In the genomic region with DNA sequence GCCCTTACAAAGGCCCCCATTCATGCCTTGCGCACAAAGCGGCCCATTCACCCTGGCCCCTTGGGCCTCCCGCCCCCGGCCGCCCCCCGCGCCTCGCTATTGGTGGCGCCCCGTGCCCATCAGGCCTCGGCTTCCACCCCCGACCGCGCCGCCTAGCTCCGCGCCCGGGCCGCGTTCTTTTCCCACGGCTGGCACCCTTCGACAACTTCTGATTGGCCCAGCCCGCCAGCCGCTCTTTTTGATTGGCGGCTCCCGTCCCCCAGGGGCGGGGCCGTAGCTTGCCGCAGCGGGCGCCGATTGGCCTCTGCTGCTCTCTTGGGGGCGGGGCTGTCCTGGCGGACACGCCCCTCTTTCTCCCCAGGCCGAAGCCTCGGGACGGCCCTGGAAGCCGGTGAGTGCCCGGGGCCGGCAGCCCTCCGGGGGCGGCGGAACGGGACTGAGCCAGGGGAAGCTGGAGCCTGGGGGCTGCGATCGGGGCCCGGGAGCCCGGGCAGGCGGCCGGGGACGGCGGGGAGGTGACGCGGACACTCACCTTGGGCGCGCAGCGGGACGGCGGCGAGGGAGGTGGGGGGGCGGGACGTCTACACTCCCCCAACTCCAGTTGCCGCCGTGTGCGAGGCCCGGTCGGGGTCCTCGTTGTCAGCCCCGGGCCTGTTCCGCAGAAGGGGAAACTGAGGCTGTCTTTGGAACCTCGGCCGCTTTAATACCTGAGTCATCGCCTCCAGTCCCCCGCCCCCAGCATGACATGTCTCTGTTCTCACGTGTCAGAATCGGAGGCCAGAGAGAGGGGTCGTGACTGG, we compare ENCODE assay signal across 9 cellular contexts. TPM values are rescaled to one million over a fixed set of nuclear protein-coding genes. Genes with fewer than 3 reads are reported as not detected.
DNase-seq lines count a peak whose midpoint lies in the region; ATAC-seq and TF ChIP-seq lines count a peak whose summit lies in the region.
"Had no signal": no experiment of that assay in that cellular context is flagged by ENCODE, and none has a peak within 500 bp of the region (broad histone marks: within the 10 kb centered on the region; RNA-seq: fewer than 3 reads in every experiment).

A gene (plus strand): TSS at position 342 of the 800 bp plus-strand sequence. CDS start 6,744 bp downstream, outside the sequence.

- H3K36me3 ChIP-seq in PC-3 (ENCODE audit: low read depth, low read length): no peaks in the 10 kb centered on the region
- H3K36me3 ChIP-seq in esophagus muscularis mucosa: no peaks in the 10 kb centered on the region
- H3K36me3 ChIP-seq in mucosa of rectum (ENCODE audit: control insufficient read depth in 2 of 2, insufficient read depth in 2 of 2, low read length in 2 of 2): peaks cover 0 to 2% of the 10 kb centered on the region in 2 donors
- no peaks in the 10 kb centered on the region for H3K36me3 ChIP-seq in upper lobe of left lung
- H3K36me3 ChIP-seq: BLaER1 had no signal

- H3K4me3 ChIP-seq in PC-3 (ENCODE audit: low read length): peak within 1 kb of the TSS; percentile 77
- peak within 1 kb of the TSS; percentile 50 to 72 (median 61) for H3K4me3 ChIP-seq in esophagus muscularis mucosa
- H3K4me3 ChIP-seq in mucosa of rectum (ENCODE audit: low read length in 2 of 2): peak within 1 kb of the TSS; percentile 45 to 50
- peak within 1 kb of the TSS; percentile 39 to 72 (median 66) for H3K4me3 ChIP-seq in upper lobe of left lung
- H3K4me3 ChIP-seq: BLaER1 had no signal

- 6% methylated on average over 25 of the region's 78 CpGs for WGBS in esophagus muscularis mucosa
- 5 to 9% methylated on average over 10 to 55 of the region's 78 CpGs for WGBS in upper lobe of left lung, 2 donors

- H3F3A ChIP-seq in PC-3 (ENCODE audit: low read length, unreplicated experiment): no peaks in the 10 kb centered on the region

- TF ChIP-seq EP300 in esophagus muscularis mucosa (IDR thresholded peaks at IDR 0.05) (no peak), upper lobe of left lung (IDR thresholded peaks at IDR 0.05) (no peak)

- H3K27ac ChIP-seq in PC-3 (ENCODE audit: low read length): no peak within 1 kb of the TSS
- H3K27ac ChIP-seq in esophagus muscularis mucosa (replicated peaks in 1 of 4): peak within 1 kb of the TSS in 3 of 4 donors; percentile 45 to 71 (median 62)
- peak within 1 kb of the TSS; percentile 98 to 100 for H3K27ac ChIP-seq in mucosa of rectum (ENCODE audit: low read depth in 2 of 2, low read length in 2 of 2)
- H3K27ac ChIP-seq in upper lobe of left lung: peak within 1 kb of the TSS; percentile 59 to 83 (median 80)
- H3K27ac ChIP-seq: BLaER1 had no signal

- peak; percentile 40 for DNase-seq in activated CD4-positive, CD25-positive, alpha-beta regulatory T cell treated with anti-CD3 and anti-CD28 coated beads, Interleukin-2, amount 50 U/mL, for 72 hours
- no peak for DNase-seq in activated CD4-positive, CD25-positive, alpha-beta regulatory T cell (lab: John Stamatoyannopoulos, UW)
- peak; percentile 99 for DNase-seq in PC-3
- DNase-seq in esophagus muscularis mucosa (ENCODE audit: extremely low spot score): peak; percentile 93
- DNase-seq in upper lobe of left lung: peak; percentile 91 to 95
- no peak for DNase-seq in NK-92 (lab: John Stamatoyannopoulos, UW; ENCODE audit: unreplicated experiment)

- peak within 1 kb of the TSS; percentile 75 for H3K9ac ChIP-seq in PC-3 (ENCODE audit: low read length)
- peak within 1 kb of the TSS; percentile 24 to 78 for H3K9ac ChIP-seq in mucosa of rectum (ENCODE audit: low read depth in 1 of 2, low read length in 2 of 2)
- H3K9ac ChIP-seq: BLaER1 had no signal

- H3K27me3 ChIP-seq in PC-3 (ENCODE audit: low read length): no peaks in the 10 kb centered on the region
- H3K27me3 ChIP-seq in esophagus muscularis mucosa: peaks cover 0 to 68% (median 21%) of the 10 kb centered on the region in 4 donors
- H3K27me3 ChIP-seq in mucosa of rectum (ENCODE audit: control insufficient read depth in 2 of 2, insufficient read depth in 2 of 2, low read length in 2 of 2): peaks cover 3% of the 10 kb centered on the region in 2 donors
- peaks cover 0 to 6% (median 3%) of the 10 kb centered on the region in 4 donors for H3K27me3 ChIP-seq in upper lobe of left lung
- H3K27me3 ChIP-seq: BLaER1 had no signal

- CTCF ChIA-PET in PC-3 (lab: Charles Lee): interaction anchor here (0.5 to 0.9 kb wide), 3 partner anchors 49 to 521 kb away, joined by 3 to 10 read pairs (median 4); no protein-coding TSS in a partner anchor

- TF ChIP-seq POLR2A in esophagus muscularis mucosa (IDR thresholded peaks at IDR 0.05; ENCODE audit: low read depth) (peak; percentile 64), upper lobe of left lung (IDR thresholded peaks at IDR 0.05) (peak in 2 of 4 donors; percentile 46 to 70)

- H3K4me2 ChIP-seq in PC-3 (ENCODE audit: low read length): peak within 1 kb of the TSS; percentile 88
- H3K4me2 ChIP-seq: BLaER1 had no signal

- H3K4me1 ChIP-seq in PC-3 (ENCODE audit: insufficient read depth, low read length): peaks cover 21% of the 10 kb centered on the region
- peaks cover 22 to 48% (median 36%) of the 10 kb centered on the region in 4 donors for H3K4me1 ChIP-seq in esophagus muscularis mucosa
- H3K4me1 ChIP-seq in mucosa of rectum (ENCODE audit: control insufficient read depth in 2 of 2, insufficient read depth in 2 of 2, low read length in 2 of 2): peaks cover 20 to 35% of the 10 kb centered on the region in 2 donors
- H3K4me1 ChIP-seq in upper lobe of left lung: peaks cover 17 to 41% (median 25%) of the 10 kb centered on the region in 4 donors

- H3K9me2 ChIP-seq in PC-3 (replicated peaks; ENCODE audit: low read length): no peaks in the 10 kb centered on the region

- peaks cover 22% of the 10 kb centered on the region for H3K79me2 ChIP-seq in PC-3 (ENCODE audit: low read length)

- ATAC-seq in PC-3 (peak; percentile 92), upper lobe of left lung (ENCODE audit: low FRiP score in 2 of 2) (peak; percentile 80 to 88), GM18511 (IDR thresholded peaks at IDR 0.05; ENCODE audit: unreplicated experiment) (no peak)

- H3K9me3 ChIP-seq in PC-3 (ENCODE audit: low read length) (no peaks in the 10 kb centered on the region), esophagus muscularis mucosa (no peaks in the 10 kb centered on the region), mucosa of rectum (ENCODE audit: control insufficient read depth in 2 of 2, low read length in 2 of 2) (no peaks in the 10 kb centered on the region), upper lobe of left lung (no peaks in the 10 kb centered on the region)
- H3K9me3 ChIP-seq: BLaER1 had no signal

- intact Hi-C loops in PC-3 (cut with micrococcal nuclease) (no loop called here), esophagus muscularis mucosa (cut with DNase I) (no loop called here)

- no peaks in the 10 kb centered on the region for H4K20me1 ChIP-seq in PC-3 (ENCODE audit: low read length)
- H4K20me1 ChIP-seq: BLaER1 had no signal

- BruUV-seq in PC-3 (replicated peaks; lab: Mats Ljungman, UMichigan): no TSS peak

- POLR2A ChIA-PET in PC-3 (lab: Charles Lee; ENCODE audit: unreplicated experiment): interaction anchor here (1.0 kb wide), 1 partner anchor 307 kb away, joined by 8 read pairs; a partner anchor contains a TSS

- TF ChIP-seq CTCF in PC-3 (conservative IDR thresholded peaks at IDR 0.05; ENCODE audit: low read depth, low read length): no peak
- no peak for TF ChIP-seq CTCF in esophagus muscularis mucosa (IDR thresholded peaks at IDR 0.05)
- peak in 1 of 6 experiments; percentile 13 for TF ChIP-seq CTCF in upper lobe of left lung (IDR thresholded peaks at IDR 0.05)

- H2AFZ ChIP-seq in PC-3 (ENCODE audit: low read length): peak within 1 kb of the TSS; percentile 84

RNA-seq across cellular contexts. Expression of the gene that starts here (rescaled TPM):
- total RNA-seq in PC-3 (2014; rRNA removed): 20.2 and 28.5 TPM in 2 replicates
- total RNA-seq in esophagus muscularis mucosa: 10 to 100 TPM in 1 of 4 donors, 1 to 10 TPM in 3; 2.5 to 10.1 (median 5.3) TPM
- 100 to 1,000 TPM; 145 to 351 (median 208) TPM for total RNA-seq in upper lobe of left lung

Comparison
In these comparisons a context has a peak if more than half of its experiments do, and no peak if none do; other contexts are left out.
1. DNase-seq: peak in activated CD4-positive, CD25-positive, alpha-beta regulatory T cell treated with anti-CD3 and anti-CD28 coated beads, Interleukin-2, amount 50 U/mL, for 72 hours (single experiment), PC-3 (single experiment), esophagus muscularis mucosa (single experiment) and upper lobe of left lung (2 of 2); none in activated CD4-positive, CD25-positive, alpha-beta regulatory T cell (0 of 4) and NK-92 (single experiment).
2. Peak in every context shown above with its lines, with median percentiles within 50 percentile points of each other: H3K4me3 ChIP-seq.